12 cellular contexts compared by ENCODE assay signal in genomic region chr22:32478552-32478951, GRCh38. TPM values are rescaled to one million over a fixed set of nuclear protein-coding genes. Genes with fewer than 3 reads are reported as not detected.
A peak's percentile ranks its signal among the peaks of the same experiment; 100 is the strongest.
DNase-seq lines count a peak whose midpoint lies in the region; ATAC-seq, FAIRE-seq and TF ChIP-seq lines count a peak whose summit lies in the region.
"Not testable (repeated sequence)": the region's sequence is repeated elsewhere in the genome, so short reads cannot be mapped to it uniquely, and the experiment has no call there.
"Had no signal": no experiment of that assay in that cellular context is flagged by ENCODE, and none has a peak within 500 bp of the region (broad histone marks: within the 10 kb centered on the region; RNA-seq: fewer than 3 reads in every experiment).

No MANE protein-coding gene starts in this region.

- CTCF ChIA-PET in CD4-positive, alpha-beta T cell (lab: Charles Lee), result interaction anchor here (1.0 kb wide), 1 partner anchor 29 kb away, joined by 3 read pairs; no protein-coding TSS in a partner anchor
- CTCF ChIA-PET in GM12878 (lab: Yijun Ruan, JAX), result interaction anchor here (1.6 to 1.9 kb wide), 2 partner anchors 39 to 67 kb away, joined by 6 to 7 read pairs; partner anchors contain the start of gene RTCB
- CTCF ChIA-PET in HepG2 (lab: Yijun Ruan, JAX; ENCODE audit: low intra/inter-chr PET ratio, low total read pairs), result not testable (repeated sequence)

- H3K27ac ChIP-seq in CD4-positive, alpha-beta T cell (ENCODE audit: low read depth, low read length); GM12878 (ENCODE audit: control insufficient read depth, insufficient read depth); HepG2 (ENCODE audit: extremely low read length, insufficient read depth, low read length): not testable (repeated sequence)
- H3K27ac ChIP-seq in substantia nigra (ENCODE audit: low read depth, low read length, poor library complexity, severe bottlenecking), result peak overlapping the region; percentile 47

- not testable (repeated sequence) for BruUV-seq in GM12878 (replicated peaks; lab: Mats Ljungman, UMichigan); HepG2 (replicated peaks; lab: Mats Ljungman, UMichigan)

- not testable (repeated sequence) for TF ChIP-seq EP300 in GM12878 (IDR thresholded peaks at IDR 0.05; ENCODE audit: borderline replicate concordance in 1 of 2, control insufficient read depth in 1 of 2, low read depth in 2 of 2, low read length in 2 of 2); HepG2 (IDR thresholded peaks at IDR 0.05; ENCODE audit: low read depth in 2 of 2, low read length in 2 of 2); HepG2 (CRISPR knock-in tag; IDR thresholded peaks at IDR 0.05; ENCODE audit: borderline replicate concordance)

- not testable (repeated sequence) for TF ChIP-seq CTCF in CD4-positive, alpha-beta T cell (IDR thresholded peaks at IDR 0.05); Loucy (conservative IDR thresholded peaks at IDR 0.05; ENCODE audit: low read length); GM12878 (IDR thresholded peaks at IDR 0.05 in 2 of 3, conservative IDR thresholded peaks at IDR 0.05 in 1 of 3; ENCODE audit: control insufficient read depth in 2 of 3, extremely low read depth in 1 of 3, insufficient read depth in 1 of 3, low read depth in 3 of 3, low read length in 3 of 3); HepG2 (CRISPR knock-in tag; IDR thresholded peaks at IDR 0.05)

- H3K9me3 Mint-ChIP-seq in CD4-positive, alpha-beta T cell, result not testable (repeated sequence)

- ATAC-seq in CD4-positive, alpha-beta T cell (ENCODE audit: poor library complexity); GM12878; HepG2: not testable (repeated sequence)

- not testable (repeated sequence) for H3F3A ChIP-seq in Loucy (ENCODE audit: low read depth)

- peaks cover 13% of the 10 kb centered on the region; the same call in 1 of the 2 replicates for H3K36me3 ChIP-seq in Loucy (ENCODE audit: insufficient read depth, low read length)
- 0 out of 4 replicates have a peak, but pooled peaks cover 0 to 11% of the 10 kb centered on the region in 2 experiments for H3K36me3 ChIP-seq in GM12878 (ENCODE audit: control insufficient read depth in 2 of 2, insufficient read depth in 2 of 2, low read length in 1 of 2)
- peaks cover 4 to 27% of the 10 kb centered on the region in 2 experiments for H3K36me3 ChIP-seq in HepG2 (replicated peaks in 1 of 2; ENCODE audit: control insufficient read depth in 1 of 2, insufficient read depth in 2 of 2, low read length in 2 of 2)

- H3K27me3 Mint-ChIP-seq in CD4-positive, alpha-beta T cell, result not testable (repeated sequence)

- DNase-seq in CD4-positive, alpha-beta T cell; GM12878 (ENCODE audit: low read depth, low spot score); HepG2 (ENCODE audit: low spot score); substantia nigra (lab: John Stamatoyannopoulos, UW): not testable (repeated sequence)

- H4K20me1 ChIP-seq in Loucy (ENCODE audit: insufficient read depth, low read length, poor library complexity, severe bottlenecking) (peaks cover 78% of the 10 kb centered on the region), HepG2 (ENCODE audit: insufficient read depth, low read length) (peaks cover 59% of the 10 kb centered on the region)
- not testable (repeated sequence) for H4K20me1 ChIP-seq in GM12878 (ENCODE audit: control insufficient read depth, insufficient read depth)

- RAD21 ChIA-PET in GM12878 (lab: Charles Lee; ENCODE audit: unreplicated experiment), result not testable (repeated sequence)

- not testable (repeated sequence) for H2AFZ ChIP-seq in Loucy (ENCODE audit: low read length); GM12878 (ENCODE audit: control insufficient read depth, low read depth, low read length); HepG2 (ENCODE audit: low read length)

- SMC1A ChIA-PET in GM12878 (lab: Charles Lee; ENCODE audit: uncharacterized antibody, unreplicated experiment), result interaction anchor here (1.4 kb wide), 1 partner anchor 8 kb away, joined by 4 read pairs; no protein-coding TSS in a partner anchor

- in situ Hi-C loops in GM12878 (cut with MboI); HepG2 (cut with HindIII; ENCODE audit: extremely low pct_ligation_motif_present, low pct_unique_long_range_greater_than_20kb): not testable (repeated sequence)

- H3K4me1 ChIP-seq in Loucy (ENCODE audit: insufficient read depth, low read length, poor library complexity, severe bottlenecking) (peaks cover 54% of the 10 kb centered on the region), GM12878 (ENCODE audit: control insufficient read depth, insufficient read depth, low read length) (peaks cover 32% of the 10 kb centered on the region), HepG2 (ENCODE audit: insufficient read depth, low read length) (peaks cover 59% of the 10 kb centered on the region)

- not testable (repeated sequence) for TF ChIP-seq POLR2A in GM12878 (IDR thresholded peaks at IDR 0.05; ENCODE audit: low read depth, low read length); HepG2 (IDR thresholded peaks at IDR 0.05; ENCODE audit: insufficient read depth in 1 of 2, low read depth in 2 of 2, low read length in 2 of 2)

- 100% methylated on average over 2 of the region's 2 CpGs for WGBS in GM12878 (ENCODE audit: insufficient coverage, insufficient replicate concordance, low lambda C conversion rate, missing lambda C conversion rate)
- WGBS in HepG2 (ENCODE audit: low lambda C conversion rate), result 94% methylated on average over 2 of the region's 2 CpGs

- H3K4me3 ChIP-seq in Loucy (ENCODE audit: low read length, poor library complexity, severe bottlenecking), result peak overlapping the region; percentile 84
- peak overlapping the region; percentile 73; the same call in 1 of the 2 replicates for H3K4me3 ChIP-seq in GM12878
- not testable (repeated sequence) for H3K4me3 ChIP-seq in HepG2 (replicated peaks in 1 of 3; ENCODE audit: insufficient read depth in 1 of 3, low read depth in 2 of 3, low read length in 3 of 3)

- POLR2A ChIA-PET in CD4-positive, alpha-beta T cell (lab: Charles Lee), result interaction anchor here (0.7 to 1.5 kb wide), 2 partner anchors 9 to 12 kb away, joined by 3 to 4 read pairs; no protein-coding TSS in a partner anchor
- POLR2A ChIA-PET in GM12878 (lab: Charles Lee), result interaction anchor here (1.3 kb wide), 1 partner anchor 66 kb away, joined by 3 read pairs; the partner anchor contains the start of gene RTCB
- POLR2A ChIA-PET in HepG2 (lab: Yijun Ruan, JAX), result interaction anchor here (1.1 kb wide), 1 partner anchor 51 kb away, joined by 3 read pairs; no protein-coding TSS in a partner anchor

- H3K4me3 Mint-ChIP-seq in CD4-positive, alpha-beta T cell, result peak overlapping the region; percentile 39

- H3K4me2 ChIP-seq in Loucy (ENCODE audit: low read depth, low read length, poor library complexity, severe bottlenecking) (peak overlapping the region; percentile 97), GM12878 (ENCODE audit: control insufficient read depth, insufficient read depth) (peak overlapping the region; percentile 19), HepG2 (ENCODE audit: low read depth, low read length) (peak overlapping the region; percentile 34; the same call in 1 of the 2 replicates)

- not testable (repeated sequence) for H3K27me3 ChIP-seq in CD4-positive, alpha-beta T cell (ENCODE audit: control insufficient read depth, insufficient read depth, low read length); Loucy (ENCODE audit: insufficient read depth, low read length, poor library complexity, severe bottlenecking); GM12878 (replicated peaks in 1 of 2; ENCODE audit: control insufficient read depth in 2 of 2, insufficient read depth in 2 of 2, low read length in 1 of 2); HepG2 (ENCODE audit: control insufficient read depth in 1 of 2, insufficient read depth in 2 of 2, low read length in 2 of 2)

- peaks cover 37% of the 10 kb centered on the region for H3K36me3 Mint-ChIP-seq in CD4-positive, alpha-beta T cell (ENCODE audit: low read depth)

- H3K79me2 ChIP-seq in Loucy (ENCODE audit: insufficient read depth, low read length) (peaks cover 84% of the 10 kb centered on the region), GM12878 (ENCODE audit: control insufficient read depth, insufficient read depth, low read length) (peaks cover 88% of the 10 kb centered on the region), HepG2 (ENCODE audit: insufficient read depth, low read length) (peaks cover 83% of the 10 kb centered on the region)

- H3K9me2 ChIP-seq in Loucy (replicated peaks; ENCODE audit: low read depth, low read length), result not testable (repeated sequence)

- H3K9ac ChIP-seq in Loucy (ENCODE audit: low read depth, low read length, poor library complexity, severe bottlenecking); GM12878 (ENCODE audit: control insufficient read depth, insufficient read depth, low read length); HepG2 (ENCODE audit: insufficient read depth, low read depth, low read length): not testable (repeated sequence)

- FAIRE-seq in GM12878 (lab: Jason Lieb, UNC); HepG2 (lab: Jason Lieb, UNC): not testable (repeated sequence)

- not testable (repeated sequence) for H3K27ac Mint-ChIP-seq in CD4-positive, alpha-beta T cell

- not testable (repeated sequence) for H3K9me3 ChIP-seq in CD4-positive, alpha-beta T cell (ENCODE audit: control insufficient read depth, low read length); Loucy (ENCODE audit: insufficient read depth, low read depth, low read length); GM12878 (replicated peaks; ENCODE audit: control insufficient read depth, insufficient read depth, low read length); HepG2 (ENCODE audit: low read length)

- TF ChIP-seq RAD21 in GM12878 (IDR thresholded peaks at IDR 0.05; ENCODE audit: insufficient read depth, low read depth, low read length); HepG2 (CRISPR knock-in tag; IDR thresholded peaks at IDR 0.05): not testable (repeated sequence)

- intact Hi-C loops in CD4-positive, alpha-beta T cell (cut with DNase I, micrococcal nuclease), result loop anchor here (5.0 to 10.0 kb wide), 5 partner anchors 214 to 1514 kb away; partner anchors contain the start of genes PISD (in 2 of the 2), DEPDC5 (in 1 of the 2), MORC2 (in 1 of the 2) and PRR14L (in 1 of the 2)
- intact Hi-C loops in GM12878 (cut with micrococcal nuclease; ENCODE audit: unreplicated experiment); HepG2 (cut with micrococcal nuclease; ENCODE audit: unreplicated experiment): not testable (repeated sequence)

- H3K4me1 Mint-ChIP-seq in CD4-positive, alpha-beta T cell (ENCODE audit: low read depth), result peaks cover 31% of the 10 kb centered on the region

RNA-seq across cellular contexts. Expression of gene FBXO7, which starts 3.9 kb away (rescaled TPM):
- 100 to 1,000 TPM; 161 to 169 TPM for total RNA-seq in CD4-positive, alpha-beta T cell
- total RNA-seq in GM12878 (2013; cell fraction: nucleolus; rRNA removed), result 136 and 143 TPM in 2 replicates
- total RNA-seq in GM12878 (2014; rRNA removed) (108 and 129 TPM in 2 replicates), GM12878 (2014; rRNA removed; fragmentation: Illumina TruSeq; extraction: Trizol) (105 and 112 TPM in 2 replicates), GM12878 (2021) (86.3 and 90.5 TPM in 2 replicates), HepG2 (2016; rRNA removed; fragmentation: Illumina TruSeq; extraction: Trizol) (105 and 118 TPM in 2 replicates)
- 74.2 TPM for polyA plus RNA-seq in GM12878 (2011; ENCODE audit: low read depth)
- polyA plus RNA-seq in GM12878 (2011; rRNA removed) (184 and 192 TPM in 2 replicates), GM12878 (2014; fragmentation: Illumina TruSeq; extraction: Trizol) (144 and 172 TPM in 2 replicates), GM12878 (2014; fragmentation: Nextera tagmentation; extraction: Ambion mirVana) (10 to 100 TPM; 37.3 to 48.4 TPM), GM12878 (2014; rRNA removed) (97.2 and 105 TPM in 2 replicates), GM12878 (2016; fragmentation: Nextera tagmentation; extraction: Ambion mirVana) (100 to 1,000 TPM; 120 to 129 TPM), HepG2 (2011; rRNA removed) (157 and 172 TPM in 2 replicates)
- 158 and 179 TPM in 2 replicates for polyA plus RNA-seq in GM12878 (2011; cell fraction: cytosol; rRNA removed)
- 88.7 and 99.4 TPM in 2 replicates for polyA plus RNA-seq in GM12878 (2011; cell fraction: nucleus; rRNA removed)
- 86.8 and 88.2 TPM in 2 replicates for polyA plus RNA-seq in GM12878 (2012)
- polyA minus RNA-seq in GM12878 (2011; rRNA and poly(A)+ RNA removed), result 169 and 210 TPM in 2 replicates
- 39.2 and 52.5 TPM in 2 replicates for polyA minus RNA-seq in GM12878 (2011; cell fraction: cytosol; rRNA and poly(A)+ RNA removed)
- polyA minus RNA-seq in GM12878 (2011; cell fraction: nucleus; rRNA and poly(A)+ RNA removed), result 38.6 and 51.7 TPM in 2 replicates
- total RNA-seq in HepG2 (2016; cell fraction: cytosol; rRNA removed; fragmentation: Illumina TruSeq; extraction: Trizol; ENCODE audit: low read depth), result 110 and 111 TPM in 2 replicates
- total RNA-seq in HepG2 (2016; cell fraction: insoluble cytoplasmic fraction; rRNA removed; fragmentation: Illumina TruSeq; extraction: Trizol), result 100 and 116 TPM in 2 replicates
- total RNA-seq in HepG2 (2016; cell fraction: membrane; rRNA removed; fragmentation: Illumina TruSeq; extraction: Trizol), result 161 and 169 TPM in 2 replicates
- 64.6 and 67.3 TPM in 2 replicates for total RNA-seq in HepG2 (2016; cell fraction: nucleus; rRNA removed; fragmentation: Illumina TruSeq; extraction: Trizol)
- 129 and 182 TPM in 2 replicates for polyA plus RNA-seq in HepG2 (2011; cell fraction: cytosol; rRNA removed)
- polyA plus RNA-seq in HepG2 (2011; cell fraction: nucleus; rRNA removed), result 62.2 and 72.8 TPM in 2 replicates
- 96.5 and 134 TPM in 2 replicates for polyA plus RNA-seq in HepG2 (2012)
- 147 and 160 TPM in 2 replicates for polyA plus RNA-seq in HepG2 (2016; cell fraction: cytosol; fragmentation: Illumina TruSeq; extraction: Trizol; ENCODE audit: low read depth)
- polyA plus RNA-seq in HepG2 (2016; cell fraction: insoluble cytoplasmic fraction; fragmentation: Illumina TruSeq; extraction: Trizol; ENCODE audit: low read depth), result 167 and 172 TPM in 2 replicates
- 197 and 199 TPM in 2 replicates for polyA plus RNA-seq in HepG2 (2016; cell fraction: membrane; fragmentation: Illumina TruSeq; extraction: Trizol; ENCODE audit: low read depth)
- polyA plus RNA-seq in HepG2 (2016; cell fraction: nucleus; fragmentation: Illumina TruSeq; extraction: Trizol; ENCODE audit: insufficient read depth, low read depth), result 96.5 and 96.9 TPM in 2 replicates
- polyA minus RNA-seq in HepG2 (2011; rRNA and poly(A)+ RNA removed; ENCODE audit: low replicate concordance), result 151 and 179 TPM in 2 replicates
- 79.0 and 88.0 TPM in 2 replicates for polyA minus RNA-seq in HepG2 (2011; cell fraction: cytosol; rRNA and poly(A)+ RNA removed)
- 78.5 and 95.4 TPM in 2 replicates for polyA minus RNA-seq in HepG2 (2011; cell fraction: nucleus; rRNA and poly(A)+ RNA removed)

RNA-seq across cellular contexts. Expression of gene BPIFC, which starts 14.3 kb away (rescaled TPM):
- not detected for total RNA-seq in CD4-positive, alpha-beta T cell
- total RNA-seq in GM12878 (2013; cell fraction: nucleolus; rRNA removed), result not detected in 2 replicates
- total RNA-seq in GM12878 (2014; rRNA removed) (0.11 TPM in 1 of 2 replicates, not detected in the other), GM12878 (2014; rRNA removed; fragmentation: Illumina TruSeq; extraction: Trizol) (not detected in 2 replicates), GM12878 (2021) (not detected in 2 replicates), HepG2 (2016; rRNA removed; fragmentation: Illumina TruSeq; extraction: Trizol) (not detected in 2 replicates)
- not detected for polyA plus RNA-seq in GM12878 (2011; ENCODE audit: low read depth)
- polyA plus RNA-seq in GM12878 (2011; rRNA removed) (0.04 TPM in 1 of 2 replicates, not detected in the other), GM12878 (2014; fragmentation: Illumina TruSeq; extraction: Trizol) (not detected in 2 replicates), GM12878 (2014; fragmentation: Nextera tagmentation; extraction: Ambion mirVana) (under 1 TPM in 1 of 2 experiments, not detected in 1; 0.35 TPM), GM12878 (2014; rRNA removed) (not detected in 2 replicates), GM12878 (2016; fragmentation: Nextera tagmentation; extraction: Ambion mirVana) (not detected), HepG2 (2011; rRNA removed) (not detected in 2 replicates)
- polyA plus RNA-seq in GM12878 (2011; cell fraction: cytosol; rRNA removed), result not detected in 2 replicates
- polyA plus RNA-seq in GM12878 (2011; cell fraction: nucleus; rRNA removed), result not detected in 2 replicates
- not detected in 2 replicates for polyA plus RNA-seq in GM12878 (2012)
- not detected in 2 replicates for polyA minus RNA-seq in GM12878 (2011; rRNA and poly(A)+ RNA removed)
- not detected in 2 replicates for polyA minus RNA-seq in GM12878 (2011; cell fraction: cytosol; rRNA and poly(A)+ RNA removed)
- polyA minus RNA-seq in GM12878 (2011; cell fraction: nucleus; rRNA and poly(A)+ RNA removed), result not detected in 2 replicates
- total RNA-seq in HepG2 (2016; cell fraction: cytosol; rRNA removed; fragmentation: Illumina TruSeq; extraction: Trizol; ENCODE audit: low read depth), result not detected in 2 replicates
- not detected in 2 replicates for total RNA-seq in HepG2 (2016; cell fraction: insoluble cytoplasmic fraction; rRNA removed; fragmentation: Illumina TruSeq; extraction: Trizol)
- not detected in 2 replicates for total RNA-seq in HepG2 (2016; cell fraction: membrane; rRNA removed; fragmentation: Illumina TruSeq; extraction: Trizol)
- total RNA-seq in HepG2 (2016; cell fraction: nucleus; rRNA removed; fragmentation: Illumina TruSeq; extraction: Trizol), result not detected in 2 replicates
- not detected in 2 replicates for polyA plus RNA-seq in HepG2 (2011; cell fraction: cytosol; rRNA removed)
- not detected in 2 replicates for polyA plus RNA-seq in HepG2 (2011; cell fraction: nucleus; rRNA removed)
- not detected in 2 replicates for polyA plus RNA-seq in HepG2 (2012)
- not detected in 2 replicates for polyA plus RNA-seq in HepG2 (2016; cell fraction: cytosol; fragmentation: Illumina TruSeq; extraction: Trizol; ENCODE audit: low read depth)
- not detected in 2 replicates for polyA plus RNA-seq in HepG2 (2016; cell fraction: insoluble cytoplasmic fraction; fragmentation: Illumina TruSeq; extraction: Trizol; ENCODE audit: low read depth)
- not detected in 2 replicates for polyA plus RNA-seq in HepG2 (2016; cell fraction: membrane; fragmentation: Illumina TruSeq; extraction: Trizol; ENCODE audit: low read depth)
- polyA plus RNA-seq in HepG2 (2016; cell fraction: nucleus; fragmentation: Illumina TruSeq; extraction: Trizol; ENCODE audit: insufficient read depth, low read depth), result not detected in 2 replicates
- polyA minus RNA-seq in HepG2 (2011; rRNA and poly(A)+ RNA removed; ENCODE audit: low replicate concordance), result not detected in 2 replicates
- not detected in 2 replicates for polyA minus RNA-seq in HepG2 (2011; cell fraction: cytosol; rRNA and poly(A)+ RNA removed)
- not detected in 2 replicates for polyA minus RNA-seq in HepG2 (2011; cell fraction: nucleus; rRNA and poly(A)+ RNA removed)
- total RNA-seq: A172; A673; Caco-2; CD4-positive, alpha-beta memory T cell; GM23248; H1; H7 had no signal
- polyA plus RNA-seq: CD4-positive, alpha-beta memory T cell; GM23248; H1 had no signal

Comparison
In these comparisons a context has a peak if more than half of its experiments do, and no peak if none do; other contexts are left out.
1. H3K4me2 ChIP-seq: peak in every context shown above with its lines; median percentile 97 in Loucy; 34 in HepG2; 19 in GM12878.